8 cellular contexts compared by ENCODE assay signal in genomic region chr19:14006766-14007562, GRCh38. TPM values are rescaled to one million over a fixed set of nuclear protein-coding genes. Genes with fewer than 3 reads are reported as not detected.
DNase-seq lines count a peak whose midpoint lies in the region; ATAC-seq and TF ChIP-seq lines count a peak whose summit lies in the region.

No MANE protein-coding gene starts in this region.

- peaks cover 20% of the 10 kb centered on the region for H3K79me2 ChIP-seq in PC-9 (ENCODE audit: low read depth)

- no peaks in the 10 kb centered on the region for H4K20me1 ChIP-seq in PC-9 (ENCODE audit: insufficient read depth)

- POLR2A ChIA-PET in PC-9 (lab: Charles Lee; ENCODE audit: unreplicated experiment) = interaction anchor here (0.5 to 1.2 kb wide), 5 partner anchors 8 to 160 kb away, joined by 3 to 12 read pairs (median 3); partner anchors contain the start of gene IL27RA

- peak overlapping the region; percentile 63 for H3K4me3 ChIP-seq in AG09309 (ENCODE audit: control insufficient read depth, low read depth, low read length)
- peak overlapping the region; percentile 65 for H3K4me3 ChIP-seq in PC-9
- H3K4me3 ChIP-seq in mucosa of stomach (ENCODE audit: low read length) = peak overlapping the region; percentile 43

- H3K9me2 ChIP-seq in PC-9 (ENCODE audit: insufficient read depth) = no peaks in the 10 kb centered on the region

- peak overlapping the region; percentile 96 for H3K4me2 ChIP-seq in PC-9

- TF ChIP-seq CTCF in AG09309 (IDR thresholded peaks at IDR 0.05; ENCODE audit: control insufficient read depth, insufficient read depth, low read depth, low read length, missing control alignments) (no peak), PC-9 (conservative IDR thresholded peaks at IDR 0.05) (no peak)

- TSS peak; percentile 60 for BruUV-seq in PC-9 (replicated peaks; lab: Mats Ljungman, UMichigan)

- H3K27ac ChIP-seq in PC-9 = peak overlapping the region; percentile 82

- intact Hi-C loops in PC-9 (cut with micrococcal nuclease; ENCODE audit: unreplicated experiment) = loop anchor here (2.0 to 5.0 kb wide), 2 partner anchors 66 to 500 kb away; partner anchors contain the start of gene MISP3

- H3K36me3 ChIP-seq in PC-9 (ENCODE audit: low read depth) = no peaks in the 10 kb centered on the region
- no peaks in the 10 kb centered on the region for H3K36me3 ChIP-seq in mucosa of stomach (ENCODE audit: control insufficient read depth, insufficient read depth, low read length)

- H3F3A ChIP-seq in PC-9 (ENCODE audit: insufficient read depth, low read depth) = peaks cover 30% of the 10 kb centered on the region

- H3K4me1 ChIP-seq in PC-9 (replicated peaks; ENCODE audit: insufficient read depth) (peaks cover 6% of the 10 kb centered on the region), mucosa of stomach (ENCODE audit: control insufficient read depth, insufficient read depth, low read length) (peaks cover 29% of the 10 kb centered on the region)

- CTCF ChIA-PET in PC-9 (lab: Charles Lee) = no interaction called here

- DNase-seq in AG09309 (ENCODE audit: low read depth) (no peak), PC-9 (no peak), ecto neural progenitor cell (ENCODE audit: low spot score) (peak; percentile 96), NCI-H2029 treated with DMSO at 0.1 percent for 48 hours (lab: John Stamatoyannopoulos, UW) (no peak), SHP77 treated with DMSO at 0.1 percent for 48 hours (lab: John Stamatoyannopoulos, UW) (no peak)

- peak overlapping the region; percentile 85 for H2AFZ ChIP-seq in PC-9

- ATAC-seq in GM18508 (IDR thresholded peaks at IDR 0.05; ENCODE audit: insufficient read depth, unreplicated experiment) (peak; percentile 26), HG02885 (IDR thresholded peaks at IDR 0.05; ENCODE audit: poor library complexity, unreplicated experiment) (peak; percentile 43)

- H3K27me3 ChIP-seq in PC-9 (ENCODE audit: insufficient read depth, low read depth) (no peaks in the 10 kb centered on the region), mucosa of stomach (ENCODE audit: control insufficient read depth, insufficient read depth, low read length) (no peaks in the 10 kb centered on the region)

- H3K9ac ChIP-seq in mucosa of stomach (ENCODE audit: low read length) = peak overlapping the region; percentile 96

- H3K9me3 ChIP-seq in PC-9 (ENCODE audit: insufficient read depth, low read depth) = no peaks in the 10 kb centered on the region
- H3K9me3 ChIP-seq in mucosa of stomach (ENCODE audit: control insufficient read depth, low read length) = no peaks in the 10 kb centered on the region

RNA-seq across cellular contexts. Expression of gene RFX1, which starts 0.8 kb away (rescaled TPM):
- total RNA-seq in PC-9 (2021) = 20.6 and 25.5 TPM in 2 replicates

RNA-seq across cellular contexts. Expression of gene RLN3, which starts 21.0 kb away (rescaled TPM):
- not detected in 2 replicates for total RNA-seq in PC-9 (2021)

RNA-seq across cellular contexts. Expression of gene IL27RA, which starts 24.6 kb away (rescaled TPM):
- total RNA-seq in PC-9 (2021) = 7.8 and 11.9 TPM in 2 replicates

RNA-seq across cellular contexts. Expression of gene DCAF15, which starts 54.7 kb away (rescaled TPM):
- total RNA-seq in PC-9 (2021) = 31.7 and 35.3 TPM in 2 replicates

RNA-seq across cellular contexts. Expression of gene PALM3, which starts 54.9 kb away (rescaled TPM):
- 25.0 and 28.8 TPM in 2 replicates for total RNA-seq in PC-9 (2021)
